In genomic region chr5:32711693-32712462, GRCh38 we compare ENCODE assay signal across 9 cellular contexts. TPM values are rescaled to one million over a fixed set of nuclear protein-coding genes. Genes with fewer than 3 reads are reported as not detected.
DNase-seq lines count a peak whose midpoint lies in the region; ATAC-seq and TF ChIP-seq lines count a peak whose summit lies in the region.
"Had no signal": no experiment of that assay in that cellular context is flagged by ENCODE, and none has a peak within 500 bp of the region (broad histone marks: within the 10 kb centered on the region; RNA-seq: fewer than 3 reads in every experiment).

No MANE protein-coding gene starts in this region.

- ATAC-seq in activated CD4-positive, alpha-beta T cell treated with anti-CD3 and anti-CD28 coated beads for 36 hours: no peak
- no peak for ATAC-seq in thoracic aorta (ENCODE audit: insufficient number of reproducible peaks, low FRiP score, low read depth)
- no peak for ATAC-seq in GM21423 (IDR thresholded peaks at IDR 0.05; ENCODE audit: unreplicated experiment)

- H3K36me3 Mint-ChIP-seq in activated CD4-positive, alpha-beta T cell treated with anti-CD3 and anti-CD28 coated beads for 36 hours (ENCODE audit: low read depth): no peaks in the 10 kb centered on the region

- H3K36me3 ChIP-seq in thoracic aorta: no peaks in the 10 kb centered on the region

- no peaks in the 10 kb centered on the region for H3K9me3 Mint-ChIP-seq in activated CD4-positive, alpha-beta T cell treated with anti-CD3 and anti-CD28 coated beads for 36 hours (ENCODE audit: low read depth)

- peaks cover 67% of the 10 kb centered on the region for H3K27me3 Mint-ChIP-seq in activated CD4-positive, alpha-beta T cell treated with anti-CD3 and anti-CD28 coated beads for 36 hours

- intact Hi-C loops in activated CD4-positive, alpha-beta T cell treated with anti-CD3 and anti-CD28 coated beads for 36 hours (cut with DNase I, micrococcal nuclease): loop anchor here in 1 of 2 experiments (5.0 to 10.0 kb wide), 2 partner anchors 590 to 1223 kb away; partner anchors contain the start of gene RXFP3

- no peak for TF ChIP-seq CTCF in thoracic aorta (IDR thresholded peaks at IDR 0.05)

- peak overlapping the region; percentile 71 to 79 for H3K27ac ChIP-seq in thoracic aorta

- H3K4me1 ChIP-seq in thoracic aorta (ENCODE audit: control insufficient read depth in 1 of 2, low read depth in 2 of 2): peaks cover 3 to 23% of the 10 kb centered on the region in 2 donors

- no peaks in the 10 kb centered on the region for H3K27me3 ChIP-seq in thoracic aorta (replicated peaks; ENCODE audit: insufficient read depth)

- CTCF ChIA-PET in activated CD4-positive, alpha-beta T cell treated with anti-CD3 and anti-CD28 coated beads for 36 hours (lab: Charles Lee): no interaction called here

- POLR2A ChIA-PET in activated CD4-positive, alpha-beta T cell treated with anti-CD3 and anti-CD28 coated beads for 36 hours (lab: Charles Lee): interaction anchor here (0.7 kb wide), 1 partner anchor 60 kb away, joined by 3 read pairs; no protein-coding TSS in a partner anchor

- peak overlapping the region; percentile 91 for H3K4me3 ChIP-seq in thoracic aorta

- peak overlapping the region; percentile 28 for H3K4me3 Mint-ChIP-seq in activated CD4-positive, alpha-beta T cell treated with anti-CD3 and anti-CD28 coated beads for 36 hours

- peak; percentile 32 for DNase-seq in activated CD4-positive, alpha-beta T cell treated with anti-CD3 and anti-CD28 coated beads for 36 hours
- no peak for DNase-seq in activated CD4-positive, alpha-beta T cell treated with anti-CD3 and anti-CD28 coated beads, Interleukin-2, amount 50 U/mL, for 4 hours
- peak; percentile 55 for DNase-seq in astrocyte of the hippocampus (ENCODE audit: low read depth, low spot score)
- peak; percentile 50 for DNase-seq in kidney glomerular epithelial cell (lab: John Stamatoyannopoulos, UW)
- no peak for DNase-seq in thoracic aorta (ENCODE audit: low spot score)
- DNase-seq in NK-92 (lab: John Stamatoyannopoulos, UW; ENCODE audit: unreplicated experiment): no peak
- DNase-seq in NCI-H1105 treated with DMSO at 0.1 percent for 48 hours (lab: John Stamatoyannopoulos, UW): no peak
- DNase-seq: CD4-positive, CD25-positive, alpha-beta regulatory T cell had no signal

- peaks cover 27% of the 10 kb centered on the region for H3K4me1 Mint-ChIP-seq in activated CD4-positive, alpha-beta T cell treated with anti-CD3 and anti-CD28 coated beads for 36 hours

- no peak overlapping the region for H3K27ac Mint-ChIP-seq in activated CD4-positive, alpha-beta T cell treated with anti-CD3 and anti-CD28 coated beads for 36 hours

- no peaks in the 10 kb centered on the region for H3K9me3 ChIP-seq in thoracic aorta

RNA-seq across cellular contexts. Expression of gene NPR3, which starts 0.8 kb away (rescaled TPM):
- under 1 TPM; 0.05 to 0.09 TPM for total RNA-seq in activated CD4-positive, alpha-beta T cell treated with anti-CD3 and anti-CD28 coated beads for 36 hours
- 10 to 100 TPM; 25.7 to 34.3 TPM for total RNA-seq in thoracic aorta

Comparison
In these comparisons a context has a peak if more than half of its experiments do, and no peak if none do; other contexts are left out.
1. DNase-seq: peak in activated CD4-positive, alpha-beta T cell treated with anti-CD3 and anti-CD28 coated beads for 36 hours (single experiment), astrocyte of the hippocampus (single experiment) and kidney glomerular epithelial cell (single experiment); none in activated CD4-positive, alpha-beta T cell treated with anti-CD3 and anti-CD28 coated beads, Interleukin-2, amount 50 U/mL, for 4 hours (0 of 2), thoracic aorta (single experiment), NK-92 (single experiment) and NCI-H1105 treated with DMSO at 0.1 percent for 48 hours (single experiment).
2. RNA of gene NPR3, which starts 0.8 kb away (total RNA-seq): 25.7 to 34.3 TPM in thoracic aorta; 0.05 to 0.09 TPM in activated CD4-positive, alpha-beta T cell treated with anti-CD3 and anti-CD28 coated beads for 36 hours; every median in the first group is over 10 times any median in the second.